In the genomic region with DNA sequence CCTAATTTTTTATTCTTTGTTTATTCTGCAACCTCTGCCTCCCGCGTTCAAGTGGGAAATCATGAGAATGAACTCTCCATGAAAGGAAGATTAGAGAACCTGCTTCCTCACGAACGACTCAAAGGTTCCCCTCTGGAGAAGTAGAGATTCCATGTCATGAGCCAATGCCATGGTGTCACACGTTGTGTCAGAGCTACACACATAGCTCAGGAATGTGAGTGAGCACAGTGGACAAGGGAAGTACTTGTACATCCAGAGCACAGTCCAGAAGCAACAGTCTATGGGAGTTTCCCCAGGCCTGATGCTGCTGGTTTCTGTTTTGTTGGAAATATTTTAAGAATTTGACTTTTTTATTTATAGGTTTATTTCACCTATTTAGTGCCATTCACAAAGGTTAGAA, we compare ENCODE assay signal across 14 cellular contexts. TPM values are rescaled to one million over a fixed set of nuclear protein-coding genes. Genes with fewer than 3 reads are reported as not detected.
DNase-seq lines count a peak whose midpoint lies in the region; ATAC-seq and TF ChIP-seq lines count a peak whose summit lies in the region.
"Had no signal": no experiment of that assay in that cellular context is flagged by ENCODE, and none has a peak within 500 bp of the region (broad histone marks: within the 10 kb centered on the region; RNA-seq: fewer than 3 reads in every experiment).

No MANE protein-coding gene starts in this region.

- ATAC-seq in left lung (peak; percentile 79), GM18520 (IDR thresholded peaks at IDR 0.05; ENCODE audit: unreplicated experiment) (no peak)

- TF ChIP-seq CTCF in AG10803 (conservative IDR thresholded peaks at IDR 0.05; ENCODE audit: low read length): no peak
- no peak for TF ChIP-seq CTCF in left lung (IDR thresholded peaks at IDR 0.05)

- no peak overlapping the region for H3K4me3 ChIP-seq in AG10803 (ENCODE audit: low read length)
- H3K4me3 ChIP-seq in left lung: no peak overlapping the region
- H3K4me3 ChIP-seq: ovary, thyroid gland had no signal

- peaks cover 0 to 7% of the 10 kb centered on the region in 2 donors for H3K4me1 ChIP-seq in left lung
- H3K4me1 ChIP-seq: thyroid gland had no signal

- peak; percentile 84 for DNase-seq in AG10803 (ENCODE audit: low read depth)
- DNase-seq in M059J (ENCODE audit: low read depth): peak; percentile 92
- peak; percentile 61 for DNase-seq in dermis blood vessel endothelial cell
- DNase-seq in left lung: no peak
- DNase-seq in NCI-H2171 treated with DMSO at 0.1 percent for 48 hours (lab: John Stamatoyannopoulos, UW): no peak
- DNase-seq in head of caudate nucleus: no peak
- DNase-seq in germinal center (ENCODE audit: low spot score): no peak
- DNase-seq: activated naive CD4-positive, alpha-beta T cell; CD4-positive, CD25-positive, alpha-beta regulatory T cell; NCI-H1694 treated with DMSO at 0.1 percent for 48 hours; ovary; RPMI8226 had no signal

- H3K27ac ChIP-seq in left lung: no peak overlapping the region
- H3K27ac ChIP-seq: ovary, thyroid gland had no signal

- intact Hi-C loops in left lung (cut with DNase I): no loop called here
- intact Hi-C loops in head of caudate nucleus (cut with DNase I): no loop called here

- H3K36me3 ChIP-seq in left lung: no peaks in the 10 kb centered on the region
- H3K36me3 ChIP-seq: ovary, thyroid gland had no signal

- H3K27me3 ChIP-seq in left lung: no peaks in the 10 kb centered on the region
- H3K27me3 ChIP-seq: ovary, thyroid gland had no signal

- H3K9me3 ChIP-seq in left lung: no peaks in the 10 kb centered on the region
- H3K9me3 ChIP-seq: ovary, thyroid gland had no signal

RNA-seq across cellular contexts. Expression of gene PPP2CA, which starts 26.8 kb away (rescaled TPM):
- 233 and 257 TPM in 2 replicates for total RNA-seq in M059J (2014; rRNA removed; shearing (Covaris generic))
- total RNA-seq in dermis blood vessel endothelial cell (106 and 132 TPM in 2 replicates), left lung (100 to 1,000 TPM; 109 to 121 TPM)

Comparison
In these comparisons a context has a peak if more than half of its experiments do, and no peak if none do; other contexts are left out.
1. DNase-seq: peak in AG10803 (single experiment), M059J (single experiment) and dermis blood vessel endothelial cell (single experiment); none in left lung (0 of 2), NCI-H2171 treated with DMSO at 0.1 percent for 48 hours (single experiment), head of caudate nucleus (0 of 42) and germinal center (single experiment).